ENCODE assay signal across 10 cellular contexts in the genomic region with DNA sequence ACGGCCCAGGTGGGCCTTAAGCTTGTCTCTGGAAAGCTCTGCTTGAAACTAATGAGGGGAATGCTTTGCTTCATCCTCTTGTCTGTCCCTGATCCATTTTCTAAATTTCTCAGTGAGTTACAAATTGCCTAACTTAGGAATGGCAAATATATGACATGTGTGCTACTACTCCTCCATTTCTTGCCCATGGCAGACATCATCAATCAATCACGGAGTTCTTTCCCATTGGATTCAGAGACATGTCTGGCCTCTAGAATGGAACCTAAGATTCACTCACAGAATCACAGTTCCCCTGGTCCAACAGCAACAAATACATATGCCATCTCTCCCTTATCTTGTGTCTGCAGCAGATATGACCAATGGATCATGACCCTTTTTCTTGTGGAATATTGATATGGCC. TPM values are rescaled to one million over a fixed set of nuclear protein-coding genes. Genes with fewer than 3 reads are reported as not detected.
"Had no signal": no experiment of that assay in that cellular context is flagged by ENCODE, and none has a peak within 500 bp of the region (broad histone marks: within the 10 kb centered on the region; RNA-seq: fewer than 3 reads in every experiment).

No MANE protein-coding gene starts in this region.

- H3K4me3 Mint-ChIP-seq: IgD-negative memory B cell had no signal

- H3K27ac ChIP-seq: HL-60, KMS-11 had no signal

- H3K27ac Mint-ChIP-seq: IgD-negative memory B cell had no signal

- H3K36me3 Mint-ChIP-seq: IgD-negative memory B cell had no signal

- H3K9ac ChIP-seq: KMS-11 had no signal

- FAIRE-seq: HepG2, HTR-8/SVneo had no signal

- H3K4me2 ChIP-seq: KMS-11 had no signal

- ATAC-seq: HepG2 had no signal

- DNase-seq: IMR-90, KBM-7, KG1 had no signal

RNA-seq across cellular contexts. Expression of a gene that starts 6.6 kb away (rescaled TPM):
- total RNA-seq: HepG2, HT-29, HT1080, IMR-90 had no signal
- polyA plus RNA-seq: IgD-negative memory B cell, IMR-90 had no signal

RNA-seq across cellular contexts. Expression of a gene that starts 19.1 kb away (rescaled TPM):
- total RNA-seq: HepG2, HT-29, HT1080, IMR-90 had no signal
- polyA plus RNA-seq: IgD-negative memory B cell, IMR-90 had no signal

RNA-seq across cellular contexts. Expression of a gene that starts 41.4 kb away (rescaled TPM):
- total RNA-seq: HT-29, HT1080, IMR-90 had no signal
- polyA plus RNA-seq: IgD-negative memory B cell, IMR-90 had no signal
